21 cellular contexts compared by ENCODE assay signal in the genomic region with DNA sequence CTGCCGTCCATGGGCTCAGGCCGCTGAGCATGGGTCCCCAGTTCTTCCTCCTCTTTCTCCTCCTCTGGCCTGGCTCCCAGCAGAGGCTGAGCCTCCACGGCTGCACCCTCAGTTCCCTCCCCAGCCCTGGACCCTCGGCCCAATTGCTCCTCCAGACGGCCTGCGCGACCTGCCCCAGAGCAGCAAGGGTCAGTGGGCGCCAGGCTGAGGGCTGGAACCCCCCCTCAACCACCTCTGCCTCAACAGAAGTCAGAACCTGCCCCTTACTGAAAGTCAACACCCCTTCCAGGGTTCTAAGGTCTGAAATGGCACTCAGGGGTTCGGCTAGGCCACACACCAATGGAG. TPM values are rescaled to one million over a fixed set of nuclear protein-coding genes. Genes with fewer than 3 reads are reported as not detected.
DNase-seq lines count a peak whose midpoint lies in the region; ATAC-seq and TF ChIP-seq lines count a peak whose summit lies in the region.
"Had no signal": no experiment of that assay in that cellular context is flagged by ENCODE, and none has a peak within 500 bp of the region (broad histone marks: within the 10 kb centered on the region; RNA-seq: fewer than 3 reads in every experiment).

No MANE protein-coding gene starts in this region.

- no peak overlapping the region for H3K9ac ChIP-seq in neural progenitor cell
- H3K9ac ChIP-seq: GM23248 had no signal

- H3K4me1 Mint-ChIP-seq in activated naive CD4-positive, alpha-beta T cell treated with anti-CD3 and anti-CD28 coated beads, Interleukin-2, amount 50 U/mL, for 24 hours = peaks cover 5% of the 10 kb centered on the region
- H3K4me1 Mint-ChIP-seq in chondrocyte (ENCODE audit: low read depth) (peaks cover 10% of the 10 kb centered on the region), neural progenitor cell (peaks cover 13% of the 10 kb centered on the region), nephron progenitor cell (peaks cover 9% of the 10 kb centered on the region)

- H3K27ac ChIP-seq in Panc1 (ENCODE audit: low read length) (no peak overlapping the region), neural progenitor cell (no peak overlapping the region)
- H3K27ac ChIP-seq: 22Rv1, A549, C4-2B, GM23248 had no signal

- POLR2A ChIA-PET in Panc1 (lab: Charles Lee) = no interaction called here

- BruUV-seq in Panc1 (replicated peaks; lab: Mats Ljungman, UMichigan) = TSS peak; percentile 49

- H2AFZ ChIP-seq in neural progenitor cell (replicated peaks) = no peak overlapping the region
- H2AFZ ChIP-seq: GM23248 had no signal

- ATAC-seq in activated naive CD4-positive, alpha-beta T cell treated with anti-CD3 and anti-CD28 coated beads, Interleukin-2, amount 50 U/mL, for 72 hours = no peak
- no peak for ATAC-seq in Panc1
- ATAC-seq: A549, GM12878 had no signal

- H3K4me3 Mint-ChIP-seq in activated naive CD4-positive, alpha-beta T cell treated with anti-CD3 and anti-CD28 coated beads, Interleukin-2, amount 50 U/mL, for 24 hours = no peak overlapping the region
- H3K4me3 Mint-ChIP-seq in chondrocyte (ENCODE audit: unreplicated experiment) (no peak overlapping the region), neural progenitor cell (peak overlapping the region; percentile 62), nephron progenitor cell (no peak overlapping the region)
- H3K4me3 Mint-ChIP-seq: HFFc6 had no signal

- H3K27me3 ChIP-seq in Panc1 (ENCODE audit: control insufficient read depth, insufficient read depth, low read length) (no peaks in the 10 kb centered on the region), neural progenitor cell (peaks cover 53% of the 10 kb centered on the region)

- DNase-seq in activated naive CD4-positive, alpha-beta T cell treated with anti-CD3 and anti-CD28 coated beads, Interleukin-2, amount 50 U/mL, for 72 hours (ENCODE audit: low spot score in 2 of 2) = no peak
- DNase-seq in Panc1 (ENCODE audit: low read depth, low spot score) = no peak
- peak; percentile 69 for DNase-seq in chondrocyte (ENCODE audit: low spot score)
- DNase-seq in neural progenitor cell (ENCODE audit: low spot score) = no peak
- DNase-seq in dermis blood vessel endothelial cell = no peak
- DNase-seq in nephron progenitor cell = no peak
- DNase-seq in T-helper 9 cell = no peak
- DNase-seq: AML-193, COR-L47, DMS 273 treated with DMSO at 0.1 percent for 48 hours, DMS53, DND-41, EL, GM23248, HFFc6 had no signal

- TF ChIP-seq CTCF in Panc1 (IDR thresholded peaks at IDR 0.05) (no peak), chondrocyte (IDR thresholded peaks at IDR 0.05) (no peak), neural progenitor cell (IDR thresholded peaks at IDR 0.05) (no peak), nephron progenitor cell (IDR thresholded peaks at IDR 0.05) (no peak)

- H3K4me3 ChIP-seq in Panc1 (ENCODE audit: low read depth in 2 of 2, low read length in 2 of 2) = no peak overlapping the region
- no peak overlapping the region for H3K4me3 ChIP-seq in neural progenitor cell
- H3K4me3 ChIP-seq: A549, GM12878, GM23248 had no signal

- in situ Hi-C loops in Panc1 (cut with HindIII; ENCODE audit: low pct_unique_long_range_greater_than_20kb, low sequenced_read_pairs) = no loop called here

- H4K20me1 ChIP-seq in neural progenitor cell (ENCODE audit: low read depth) = peaks cover 7% of the 10 kb centered on the region

- H3K27ac Mint-ChIP-seq in activated naive CD4-positive, alpha-beta T cell treated with anti-CD3 and anti-CD28 coated beads, Interleukin-2, amount 50 U/mL, for 24 hours = peak overlapping the region; percentile 19
- H3K27ac Mint-ChIP-seq in activated naive CD4-positive, alpha-beta T cell treated with anti-CD3 and anti-CD28 coated beads, Interleukin-2, amount 50 U/mL, for 72 hours = no peak overlapping the region
- H3K27ac Mint-ChIP-seq in chondrocyte (ENCODE audit: unreplicated experiment) (no peak overlapping the region), neural progenitor cell (no peak overlapping the region), nephron progenitor cell (no peak overlapping the region)
- H3K27ac Mint-ChIP-seq: HFFc6 had no signal

- H3K36me3 ChIP-seq in Panc1 (ENCODE audit: control insufficient read depth, insufficient read depth, low read length) (no peaks in the 10 kb centered on the region), neural progenitor cell (no peaks in the 10 kb centered on the region)

- H3K79me2 ChIP-seq in neural progenitor cell (ENCODE audit: low read depth) = no peaks in the 10 kb centered on the region

- no peaks in the 10 kb centered on the region for H3F3A ChIP-seq in neural progenitor cell (ENCODE audit: low read depth)

- intact Hi-C loops in Panc1 (cut with micrococcal nuclease; ENCODE audit: unreplicated experiment) = no loop called here

- H3K9me3 Mint-ChIP-seq in activated naive CD4-positive, alpha-beta T cell treated with anti-CD3 and anti-CD28 coated beads, Interleukin-2, amount 50 U/mL, for 24 hours = no peaks in the 10 kb centered on the region
- no peaks in the 10 kb centered on the region for H3K9me3 Mint-ChIP-seq in activated naive CD4-positive, alpha-beta T cell treated with anti-CD3 and anti-CD28 coated beads, Interleukin-2, amount 50 U/mL, for 72 hours
- H3K9me3 Mint-ChIP-seq in chondrocyte (ENCODE audit: low read depth) (no peaks in the 10 kb centered on the region), neural progenitor cell (peaks cover 3% of the 10 kb centered on the region), nephron progenitor cell (no peaks in the 10 kb centered on the region)
- H3K9me3 Mint-ChIP-seq: CD4-positive, alpha-beta memory T cell; HFFc6 had no signal

- H3K4me1 ChIP-seq in Panc1 (ENCODE audit: control insufficient read depth, insufficient read depth, low read length) (no peaks in the 10 kb centered on the region), neural progenitor cell (peaks cover 7% of the 10 kb centered on the region)

- CTCF ChIA-PET in Panc1 (lab: Charles Lee) = no interaction called here

- H3K4me2 ChIP-seq in neural progenitor cell = no peak overlapping the region
- H3K4me2 ChIP-seq: A549 had no signal

- peaks cover 6% of the 10 kb centered on the region for H3K27me3 Mint-ChIP-seq in activated naive CD4-positive, alpha-beta T cell treated with anti-CD3 and anti-CD28 coated beads, Interleukin-2, amount 50 U/mL, for 24 hours
- H3K27me3 Mint-ChIP-seq in chondrocyte (ENCODE audit: low read depth) = peaks cover 9% of the 10 kb centered on the region
- H3K27me3 Mint-ChIP-seq in neural progenitor cell (ENCODE audit: insufficient read depth, low read depth) = peaks cover 24% of the 10 kb centered on the region
- peaks cover 87% of the 10 kb centered on the region for H3K27me3 Mint-ChIP-seq in nephron progenitor cell (ENCODE audit: low read depth, poor library complexity)

- H3K9me3 ChIP-seq in Panc1 (ENCODE audit: control insufficient read depth, insufficient read depth, low read depth, low read length) = no peaks in the 10 kb centered on the region
- no peaks in the 10 kb centered on the region for H3K9me3 ChIP-seq in neural progenitor cell (ENCODE audit: low read depth)
- H3K9me3 ChIP-seq: A549 had no signal

- H3K36me3 Mint-ChIP-seq in activated naive CD4-positive, alpha-beta T cell treated with anti-CD3 and anti-CD28 coated beads, Interleukin-2, amount 50 U/mL, for 24 hours = no peaks in the 10 kb centered on the region
- H3K36me3 Mint-ChIP-seq in activated naive CD4-positive, alpha-beta T cell treated with anti-CD3 and anti-CD28 coated beads, Interleukin-2, amount 50 U/mL, for 72 hours = no peaks in the 10 kb centered on the region
- no peaks in the 10 kb centered on the region for H3K36me3 Mint-ChIP-seq in chondrocyte (ENCODE audit: low read depth)
- H3K36me3 Mint-ChIP-seq in neural progenitor cell = peaks cover 2% of the 10 kb centered on the region
- peaks cover 8% of the 10 kb centered on the region for H3K36me3 Mint-ChIP-seq in nephron progenitor cell (ENCODE audit: low read depth)
- H3K36me3 Mint-ChIP-seq: CD4-positive, alpha-beta memory T cell had no signal

RNA-seq across cellular contexts. Expression of a gene that starts 15.9 kb away (rescaled TPM):
- 10 to 100 TPM in 1 of 2 donors, 1 to 10 TPM in 1; 9.6 to 13.2 TPM for total RNA-seq in activated naive CD4-positive, alpha-beta T cell treated with anti-CD3 and anti-CD28 coated beads, Interleukin-2, amount 50 U/mL, for 72 hours
- total RNA-seq in Panc1 (2021; ENCODE audit: unreplicated experiment) (17.6 TPM), chondrocyte (1.9 to 8.8 TPM (median 8.6 TPM) in 3 replicates), neural progenitor cell (ENCODE audit: low replicate concordance) (3.3 and 6.9 TPM in 2 replicates), dermis blood vessel endothelial cell (10.0 and 19.1 TPM in 2 replicates)
- polyA plus RNA-seq in Panc1 (2012; ENCODE audit: insufficient read length) = 28.9 TPM

RNA-seq across cellular contexts. Expression of a gene that starts 57.9 kb away (rescaled TPM):
- 100 to 1,000 TPM; 132 to 150 TPM for total RNA-seq in activated naive CD4-positive, alpha-beta T cell treated with anti-CD3 and anti-CD28 coated beads, Interleukin-2, amount 50 U/mL, for 72 hours
- total RNA-seq in Panc1 (2021; ENCODE audit: unreplicated experiment) (265 TPM), chondrocyte (203 to 278 TPM (median 208 TPM) in 3 replicates), neural progenitor cell (ENCODE audit: low replicate concordance) (271 and 383 TPM in 2 replicates), dermis blood vessel endothelial cell (256 and 484 TPM in 2 replicates)
- 346 TPM for polyA plus RNA-seq in Panc1 (2012; ENCODE audit: insufficient read length)
